ENCODE assay signal across 9 cellular contexts in the genomic region with DNA sequence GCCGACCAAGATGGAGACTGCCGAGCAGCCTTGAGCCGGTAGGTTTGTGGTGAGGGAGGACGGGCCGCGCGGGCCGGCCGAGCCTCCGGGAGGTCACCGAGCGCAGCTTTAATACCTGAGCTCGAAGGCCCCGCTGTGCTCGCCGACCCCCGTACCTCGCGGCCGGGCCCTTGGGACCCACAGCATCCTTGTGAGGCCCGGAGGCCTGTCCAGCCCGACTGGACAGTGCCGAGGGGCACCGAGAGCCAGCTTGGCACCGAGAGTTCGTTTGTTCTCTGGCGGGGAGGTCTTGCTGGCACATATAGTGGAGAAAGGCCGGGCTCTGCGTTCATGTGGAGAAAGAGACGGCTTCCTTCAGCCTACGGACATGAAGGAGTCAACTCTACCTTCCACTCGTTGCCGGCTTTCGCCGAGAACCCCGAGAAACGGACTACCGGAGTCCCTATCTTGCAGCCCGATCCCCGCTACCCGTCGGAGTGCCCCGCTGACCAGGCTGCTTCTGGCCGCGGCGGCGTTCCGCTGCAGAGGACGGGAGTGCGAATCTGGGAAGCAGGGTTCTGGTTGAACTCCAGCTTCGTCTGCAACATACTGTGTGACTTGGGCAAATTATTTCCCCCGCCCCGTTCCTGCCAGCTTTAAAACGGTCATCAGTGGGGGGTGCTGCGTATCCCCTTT. TPM values are rescaled to one million over a fixed set of nuclear protein-coding genes. Genes with fewer than 3 reads are reported as not detected.
A peak's percentile ranks its signal among the peaks of the same experiment; 100 is the strongest.
DNase-seq lines count a peak whose midpoint lies in the region; ATAC-seq and TF ChIP-seq lines count a peak whose summit lies in the region.
"Had no signal": no experiment of that assay in that cellular context is flagged by ENCODE, and none has a peak within 500 bp of the region (broad histone marks: within the 10 kb centered on the region; RNA-seq: fewer than 3 reads in every experiment).

No MANE protein-coding gene starts in this region.

- H3K4me1 ChIP-seq in Caco-2 (peaks cover 14% of the 10 kb centered on the region), body of pancreas (peaks cover 29% of the 10 kb centered on the region), right lobe of liver (peaks cover 0 to 21% (median 7%) of the 10 kb centered on the region in 4 donors), vagina (peaks cover 37% of the 10 kb centered on the region)

- no peaks in the 10 kb centered on the region for H3K27me3 Mint-ChIP-seq in Caco-2 (ENCODE audit: insufficient read depth, unreplicated experiment)

- TF ChIP-seq POLR2A in body of pancreas (IDR thresholded peaks at IDR 0.05), result no peak
- peak; percentile 36 for TF ChIP-seq POLR2A in right lobe of liver (IDR thresholded peaks at IDR 0.05)
- TF ChIP-seq POLR2A in vagina (IDR thresholded peaks at IDR 0.05), result peak in 1 of 2 donors; percentile 48

- no peak for TF ChIP-seq CTCF in Caco-2 (IDR thresholded peaks at IDR 0.05; ENCODE audit: insufficient read depth in 1 of 2, low read depth in 1 of 2, low read length in 1 of 2, severe bottlenecking in 1 of 2, unreplicated experiment in 1 of 2)
- TF ChIP-seq CTCF in body of pancreas (IDR thresholded peaks at IDR 0.05), result no peak
- TF ChIP-seq CTCF in right lobe of liver (IDR thresholded peaks at IDR 0.05), result no peak
- no peak for TF ChIP-seq CTCF in vagina (IDR thresholded peaks at IDR 0.05)

- no peaks in the 10 kb centered on the region for H3K9me3 ChIP-seq in Caco-2
- no peaks in the 10 kb centered on the region for H3K9me3 ChIP-seq in body of pancreas
- no peaks in the 10 kb centered on the region for H3K9me3 ChIP-seq in right lobe of liver
- H3K9me3 ChIP-seq in vagina, result no peaks in the 10 kb centered on the region

- peak overlapping the region; percentile 60 to 88 (median 85) for H3K27ac ChIP-seq in body of pancreas
- peak overlapping the region; percentile 41 to 72 (median 59) for H3K27ac ChIP-seq in right lobe of liver
- H3K27ac ChIP-seq in vagina, result peak overlapping the region; percentile 86

- CTCF ChIA-PET in Caco-2 (lab: Charles Lee), result interaction anchor here (0.6 to 2.2 kb wide), 18 partner anchors 8 to 591 kb away, joined by 3 to 18 read pairs (median 4); partner anchors contain the start of genes CD81 and NAP1L4

- H3K9me3 Mint-ChIP-seq in Caco-2 (ENCODE audit: unreplicated experiment), result no peaks in the 10 kb centered on the region

- 0 to 1% methylated on average over 5 to 55 of the region's 55 CpGs for WGBS in body of pancreas, 2 donors
- WGBS in right lobe of liver (ENCODE audit: insufficient coverage, low coverage, low lambda C conversion rate, missing lambda C conversion rate), result 0% methylated on average over 13 of the region's 55 CpGs

- H3K4me3 ChIP-seq in Caco-2 (ENCODE audit: low read depth, low read length), result peak overlapping the region; percentile 100
- peak overlapping the region; percentile 89 to 92 for H3K4me3 ChIP-seq in body of pancreas
- peak overlapping the region; percentile 59 to 100 (median 92) for H3K4me3 ChIP-seq in right lobe of liver
- peak overlapping the region; percentile 87 to 97 for H3K4me3 ChIP-seq in vagina

- intact Hi-C loops in Caco-2 (cut with micrococcal nuclease; ENCODE audit: unreplicated experiment), result loop anchor here (1.0 to 5.0 kb wide), 4 partner anchors 18 to 199 kb away; no protein-coding TSS in a partner anchor
- intact Hi-C loops in body of pancreas (cut with DNase I), result no loop called here
- intact Hi-C loops in right lobe of liver (cut with DNase I), result no loop called here
- intact Hi-C loops in vagina (cut with DNase I), result no loop called here
- intact Hi-C loops in posterior vena cava (cut with DNase I), result no loop called here

- H3K36me3 Mint-ChIP-seq in Caco-2 (ENCODE audit: insufficient read depth, unreplicated experiment), result peaks cover 66% of the 10 kb centered on the region

- TSS peak; percentile 58 for BruUV-seq in Caco-2 (replicated peaks; lab: Mats Ljungman, UMichigan)

- H3K27ac Mint-ChIP-seq in Caco-2 (ENCODE audit: unreplicated experiment), result peak overlapping the region; percentile 92

- H3K4me1 Mint-ChIP-seq in Caco-2 (ENCODE audit: low read depth, unreplicated experiment), result no peaks in the 10 kb centered on the region

- ATAC-seq in HG03135 (IDR thresholded peaks at IDR 0.05; ENCODE audit: unreplicated experiment) (peak; percentile 6), body of pancreas (no peak), right lobe of liver (peak in 2 of 4 donors; percentile 0 to 1), GM21447 (IDR thresholded peaks at IDR 0.05; ENCODE audit: unreplicated experiment) (no peak), HG02852 (IDR thresholded peaks at IDR 0.05; ENCODE audit: unreplicated experiment) (no peak)

- H3K27me3 ChIP-seq in Caco-2 (replicated peaks; ENCODE audit: control insufficient read depth, insufficient read depth, low read length) (no peaks in the 10 kb centered on the region), body of pancreas (no peaks in the 10 kb centered on the region), right lobe of liver (no peaks in the 10 kb centered on the region), vagina (no peaks in the 10 kb centered on the region)

- DNase-seq in Caco-2 (no peak), body of pancreas (no peak), right lobe of liver (no peak), vagina (ENCODE audit: extremely low spot score in 2 of 2) (peak in 1 of 2 donors; percentile 92), posterior vena cava (ENCODE audit: low spot score) (no peak)

- POLR2A ChIA-PET in Caco-2 (lab: Charles Lee), result interaction anchor here (0.6 to 1.9 kb wide), 14 partner anchors 18 to 613 kb away, joined by 3 to 35 read pairs (median 4); partner anchors contain the start of genes CD81 and PHLDA2

- H3K36me3 ChIP-seq in Caco-2 (ENCODE audit: control insufficient read depth, insufficient read depth, low read length) (no peaks in the 10 kb centered on the region), body of pancreas (replicated peaks in 1 of 2; ENCODE audit: insufficient read depth in 1 of 2, low read depth in 2 of 2) (peaks cover 0 to 14% of the 10 kb centered on the region in 2 donors), right lobe of liver (peaks cover 5 to 35% (median 10%) of the 10 kb centered on the region in 4 donors), vagina (peaks cover 0 to 41% of the 10 kb centered on the region in 2 donors)

- peak overlapping the region; percentile 89 for H3K4me3 Mint-ChIP-seq in Caco-2 (ENCODE audit: unreplicated experiment)

RNA-seq across cellular contexts. Expression of gene TSSC4, which starts 0.3 kb away (rescaled TPM):
- 46.2 and 60.9 TPM in 2 replicates for total RNA-seq in Caco-2 (2022)
- 10 to 100 TPM; 21.5 to 25.7 TPM for total RNA-seq in body of pancreas
- total RNA-seq in right lobe of liver, result 10 to 100 TPM; 17.6 to 27.0 (median 19.5) TPM
- 37.6 TPM for total RNA-seq in vagina
- 10 to 100 TPM; 47.4 to 49.6 TPM for total RNA-seq in posterior vena cava

RNA-seq across cellular contexts. Expression of gene CD81, which starts 23.8 kb away (rescaled TPM):
- total RNA-seq in Caco-2 (2022) (397 and 412 TPM in 2 replicates), body of pancreas (100 to 1,000 TPM; 217 to 332 TPM), right lobe of liver (100 to 1,000 TPM; 433 to 721 (median 528) TPM), vagina (526 TPM), posterior vena cava (100 to 1,000 TPM; 616 to 784 TPM)

RNA-seq across cellular contexts. Expression of gene TRPM5, which starts 43.4 kb away (rescaled TPM):
- total RNA-seq in Caco-2 (2022), result not detected in 2 replicates
- total RNA-seq in body of pancreas, result 1 to 10 TPM in 1 of 2 donors, under 1 TPM in 1; under 0.01 to 2.6 TPM
- total RNA-seq in right lobe of liver, result not detected
- not detected for total RNA-seq in vagina
- total RNA-seq in posterior vena cava, result not detected
- total RNA-seq: M059J had no signal

RNA-seq across cellular contexts. Expression of gene KCNQ1, which starts 43.9 kb away (rescaled TPM):
- 0.72 and 1.0 TPM in 2 replicates for total RNA-seq in Caco-2 (2022)
- 10 to 100 TPM; 38.9 to 46.1 TPM for total RNA-seq in body of pancreas
- total RNA-seq in right lobe of liver, result 1 to 10 TPM in 4 of 6 experiments, under 1 TPM in 2; 0.61 to 2.4 (median 1.8) TPM
- total RNA-seq in vagina, result 2.7 TPM
- total RNA-seq in posterior vena cava, result 1 to 10 TPM; 4.7 to 7.2 TPM
- total RNA-seq: M059J had no signal
